1 cellular context compared by ENCODE assay signal in the genomic region with DNA sequence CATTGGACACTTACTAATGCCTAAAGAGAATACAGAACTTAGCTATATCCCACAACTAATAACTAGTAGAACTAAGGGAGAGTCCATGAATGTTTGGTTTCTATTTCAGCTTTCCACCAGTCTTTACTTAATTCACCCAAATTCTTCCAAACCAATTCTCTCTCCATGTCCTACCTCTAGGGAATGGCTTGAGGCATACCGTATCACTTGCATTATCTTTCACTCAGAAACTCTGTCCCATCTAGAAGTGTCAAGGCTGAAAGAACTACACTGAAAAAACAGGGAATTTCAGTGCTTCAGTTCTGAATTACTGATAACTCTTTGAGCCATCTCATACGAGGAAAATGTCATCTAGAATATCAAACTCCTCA.
TF ChIP-seq lines count a peak whose summit lies in the region.

No MANE protein-coding gene starts in this region.

TF ChIP-seq in GM12878, 131 proteins besides CTCF, POLR2A, EP300 and RAD21 (continued from another document):
- TF ChIP-seq, protein P1, sequence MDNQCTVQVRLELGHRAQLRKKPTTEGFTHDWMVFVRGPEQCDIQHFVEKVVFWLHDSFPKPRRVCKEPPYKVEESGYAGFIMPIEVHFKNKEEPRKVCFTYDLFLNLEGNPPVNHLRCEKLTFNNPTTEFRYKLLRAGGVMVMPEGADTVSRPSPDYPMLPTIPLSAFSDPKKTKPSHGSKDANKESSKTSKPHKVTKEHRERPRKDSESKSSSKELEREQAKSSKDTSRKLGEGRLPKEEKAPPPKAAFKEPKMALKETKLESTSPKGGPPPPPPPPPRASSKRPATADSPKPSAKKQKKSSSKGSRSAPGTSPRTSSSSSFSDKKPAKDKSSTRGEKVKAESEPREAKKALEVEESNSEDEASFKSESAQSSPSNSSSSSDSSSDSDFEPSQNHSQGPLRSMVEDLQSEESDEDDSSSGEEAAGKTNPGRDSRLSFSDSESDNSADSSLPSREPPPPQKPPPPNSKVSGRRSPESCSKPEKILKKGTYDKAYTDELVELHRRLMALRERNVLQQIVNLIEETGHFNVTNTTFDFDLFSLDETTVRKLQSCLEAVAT (IDR thresholded peaks at IDR 0.05) = no peak
- TF ChIP-seq EED (IDR thresholded peaks at IDR 0.05; ENCODE audit: low read depth) = no peak
